Comparison of ENCODE assay signal across 13 cellular contexts in the genomic region with DNA sequence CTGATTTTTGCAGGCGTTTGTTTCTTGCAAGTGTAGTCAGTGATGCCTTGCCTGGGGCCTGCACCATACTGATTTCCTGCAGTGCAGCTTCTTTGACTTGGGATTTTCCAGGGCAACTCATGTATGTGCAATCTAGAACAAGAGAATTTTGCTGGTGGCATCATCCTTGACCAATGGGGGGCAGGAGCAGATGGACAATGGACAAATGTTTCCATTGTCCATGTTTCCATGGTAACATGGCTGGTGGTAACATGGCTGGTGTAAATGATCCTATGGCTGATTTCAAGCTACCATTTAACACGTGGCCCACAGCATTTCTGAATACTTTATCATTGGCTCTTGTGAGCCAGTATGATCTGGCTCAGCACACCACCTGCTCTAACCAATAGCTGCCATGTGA.
A peak's percentile ranks its signal among the peaks of the same experiment; 100 is the strongest.
DNase-seq lines count a peak whose midpoint lies in the region; TF ChIP-seq lines count a peak whose summit lies in the region.
"Had no signal": no experiment of that assay in that cellular context is flagged by ENCODE, and none has a peak within 500 bp of the region (broad histone marks: within the 10 kb centered on the region; RNA-seq: fewer than 3 reads in every experiment).

No MANE protein-coding gene starts in this region.

- no peak for TF ChIP-seq CTCF in thyroid gland (IDR thresholded peaks at IDR 0.05)

- H3K27ac ChIP-seq in thyroid gland, result no peak overlapping the region
- H3K27ac ChIP-seq: ascending aorta, thoracic aorta had no signal

- H3K27me3 ChIP-seq in thyroid gland, result no peaks in the 10 kb centered on the region
- H3K27me3 ChIP-seq: ascending aorta had no signal

- WGBS in thyroid gland, 2 donors, result 93 to 95% methylated on average over 2 of the region's 2 CpGs

- H3K36me3 ChIP-seq in thyroid gland, result no peaks in the 10 kb centered on the region
- H3K36me3 ChIP-seq: ascending aorta, thoracic aorta had no signal

- DNase-seq in NCI-H146 (lab: John Stamatoyannopoulos, UW) (peak; percentile 1), NCI-H146 treated with DMSO at 0.1 percent for 48 hours (lab: John Stamatoyannopoulos, UW; ENCODE audit: unreplicated experiment) (no peak), RPMI7951 (ENCODE audit: low read depth) (peak; percentile 52), glomerular visceral epithelial cell (ENCODE audit: extremely low spot score) (peak; percentile 29), retina (peak; percentile 29), CD1c-positive myeloid dendritic cell (ENCODE audit: extremely low spot score) (no peak), NCI-H1436 treated with DMSO at 0.1 percent for 48 hours (lab: John Stamatoyannopoulos, UW) (no peak), thyroid gland (no peak)
- DNase-seq: activated CD4-positive, alpha-beta T cell treated with anti-CD3 and anti-CD28 coated beads for 48 hours; Caco-2; occipital lobe had no signal

- intact Hi-C loops in thyroid gland (cut with DNase I), result no loop called here

- H3K4me1 ChIP-seq in thyroid gland, result no peaks in the 10 kb centered on the region
- H3K4me1 ChIP-seq: ascending aorta, Caco-2 had no signal

- H3K4me3 ChIP-seq in thyroid gland (replicated peaks in 1 of 3), result no peak overlapping the region
- H3K4me3 ChIP-seq: ascending aorta, thoracic aorta had no signal

- H3K9me3 ChIP-seq in thyroid gland, result no peaks in the 10 kb centered on the region
- H3K9me3 ChIP-seq: ascending aorta, Caco-2, thoracic aorta had no signal

- TF ChIP-seq POLR2A in thyroid gland (IDR thresholded peaks at IDR 0.05), result no peak

Comparison
In these comparisons a context has a peak if more than half of its experiments do, and no peak if none do; other contexts are left out.
1. DNase-seq: peak in NCI-H146 (single experiment), RPMI7951 (single experiment), glomerular visceral epithelial cell (single experiment) and retina (single experiment); none in NCI-H146 treated with DMSO at 0.1 percent for 48 hours (single experiment), CD1c-positive myeloid dendritic cell (single experiment), NCI-H1436 treated with DMSO at 0.1 percent for 48 hours (single experiment) and thyroid gland (0 of 2).